ENCODE assay signal across 33 cellular contexts in genomic region chr7:66693331-66693730, GRCh38.
"Had no signal": no experiment of that assay in that cellular context is flagged by ENCODE, and none has a peak within 500 bp of the region (broad histone marks: within the 10 kb centered on the region; RNA-seq: fewer than 3 reads in every experiment).

No MANE protein-coding gene starts in this region.

- H3K27me3 ChIP-seq: SJCRH30 had no signal

- H3K4me3 ChIP-seq: SJCRH30, SK-N-MC had no signal

- H3K27ac ChIP-seq: KMS-11, SJCRH30, SK-N-MC had no signal

- H3K9me3 Mint-ChIP-seq: activated naive CD8-positive, alpha-beta T cell treated with anti-CD3 and anti-CD28 coated beads, Interleukin-2, amount 50 U/mL, for 24 hours had no signal

- H3K36me3 ChIP-seq: SJCRH30 had no signal

- H3K4me1 ChIP-seq: SJCRH30 had no signal

- H3K27me3 Mint-ChIP-seq: activated CD4-positive, alpha-beta T cell treated with anti-CD3 and anti-CD28 coated beads for 36 hours; activated CD4-positive, alpha-beta T cell treated with anti-CD3 and anti-CD28 coated beads, Interleukin-2, amount 10 ng/mL, durations not matched to agents 7 days and 5 days; activated naive CD4-positive, alpha-beta T cell treated with anti-CD3 and anti-CD28 coated beads, Interleukin-2, amount 10 ng/mL, durations not matched to agents 7 days and 5 days; activated naive CD8-positive, alpha-beta T cell; activated naive CD8-positive, alpha-beta T cell treated with anti-CD3 and anti-CD28 coated beads, Interleukin-2, amount 50 U/mL, for 24 hours had no signal

- H3K36me3 Mint-ChIP-seq: activated naive CD4-positive, alpha-beta T cell treated with anti-CD3 and anti-CD28 coated beads, Interleukin-2, amount 10 ng/mL, durations not matched to agents 7 days and 5 days had no signal

- H3K4me3 Mint-ChIP-seq: activated CD4-positive, alpha-beta T cell treated with anti-CD3 and anti-CD28 coated beads for 36 hours; activated CD4-positive, alpha-beta T cell treated with anti-CD3 and anti-CD28 coated beads, Interleukin-2, amount 10 ng/mL, durations not matched to agents 7 days and 5 days; activated CD8-positive, alpha-beta T cell treated with anti-CD3 and anti-CD28 coated beads, Interleukin-2, amount 10 ng/mL, durations not matched to agents 7 days and 5 days; activated naive CD4-positive, alpha-beta T cell treated with anti-CD3 and anti-CD28 coated beads, Interleukin-2, amount 10 ng/mL, durations not matched to agents 7 days and 5 days; activated naive CD8-positive, alpha-beta T cell; activated naive CD8-positive, alpha-beta T cell treated with anti-CD3 and anti-CD28 coated beads, Interleukin-2, amount 50 U/mL, for 24 hours; brain; WTC11 had no signal

- H3K4me1 Mint-ChIP-seq: activated CD4-positive, alpha-beta T cell treated with anti-CD3 and anti-CD28 coated beads for 36 hours; activated CD4-positive, alpha-beta T cell treated with anti-CD3 and anti-CD28 coated beads, Interleukin-2, amount 10 ng/mL, durations not matched to agents 7 days and 5 days; activated naive CD4-positive, alpha-beta T cell treated with anti-CD3 and anti-CD28 coated beads, Interleukin-2, amount 10 ng/mL, durations not matched to agents 7 days and 5 days; activated naive CD8-positive, alpha-beta T cell treated with anti-CD3 and anti-CD28 coated beads, Interleukin-2, amount 50 U/mL, for 24 hours had no signal

- H3K27ac Mint-ChIP-seq: activated CD4-positive, alpha-beta T cell treated with anti-CD3 and anti-CD28 coated beads for 36 hours; activated CD4-positive, alpha-beta T cell treated with anti-CD3 and anti-CD28 coated beads, Interleukin-2, amount 10 ng/mL, durations not matched to agents 7 days and 5 days; activated CD8-positive, alpha-beta T cell treated with anti-CD3 and anti-CD28 coated beads, Interleukin-2, amount 10 ng/mL, durations not matched to agents 7 days and 5 days; activated naive CD4-positive, alpha-beta T cell treated with anti-CD3 and anti-CD28 coated beads, Interleukin-2, amount 10 ng/mL, durations not matched to agents 7 days and 5 days; activated naive CD8-positive, alpha-beta T cell; activated naive CD8-positive, alpha-beta T cell treated with anti-CD3 and anti-CD28 coated beads, Interleukin-2, amount 50 U/mL, for 24 hours had no signal

- ATAC-seq: activated CD4-positive, alpha-beta T cell treated with anti-CD3 and anti-CD28 coated beads for 36 hours; activated CD4-positive, CD25-positive, alpha-beta regulatory T cell treated with anti-CD3 and anti-CD28 coated beads, Interleukin-2, amount 50 U/mL, for 24 hours; activated CD8-positive, alpha-beta T cell treated with anti-CD3 and anti-CD28 coated beads, Interleukin-2, amount 10 ng/mL, durations not matched to agents 7 days and 5 days; activated naive CD8-positive, alpha-beta T cell treated with anti-CD3 and anti-CD28 coated beads, Interleukin-2, amount 50 U/mL, for 24 hours; WTC11 had no signal

- DNase-seq: activated CD4-positive, alpha-beta T cell treated with anti-CD3 and anti-CD28 coated beads for 36 hours; activated CD4-positive, alpha-beta T cell treated with anti-CD3 and anti-CD28 coated beads, Interleukin-2, amount 10 ng/mL, durations not matched to agents 7 days and 5 days; activated CD4-positive, alpha-beta T cell treated with anti-CD3 and anti-CD28 coated beads, Interleukin-2, amount 50 U/mL, for 48 hours; activated CD8-positive, alpha-beta memory T cell treated with anti-CD3 and anti-CD28 coated beads, Interleukin-2, amount 50 U/mL, for 4 hours; activated CD8-positive, alpha-beta T cell treated with anti-CD3 and anti-CD28 coated beads, Interleukin-2, amount 10 ng/mL, durations not matched to agents 7 days and 5 days; activated effector memory CD4-positive, alpha-beta T cell treated with Interleukin-2 at 50 U/mL for 16 hours; activated naive CD4-positive, alpha-beta T cell treated with anti-CD3 and anti-CD28 coated beads, Interleukin-2, amount 10 ng/mL, durations not matched to agents 7 days and 5 days; activated naive CD8-positive, alpha-beta T cell treated with anti-CD3 and anti-CD28 coated beads, Interleukin-2, amount 50 U/mL, for 24 hours; activated T-cell treated with anti-CD3 and anti-CD28 coated beads, Interleukin-2, amount 50 U/mL, for 48 hours; anterior cingulate cortex; caudate nucleus; MM.1S; MV-4-11; NCI-H1092; NCI-H1436 treated with DMSO at 0.1 percent for 48 hours; NCI-H187; NCI-H2029 treated with DMSO at 0.1 percent for 48 hours; NCI-H2107; NCI-H2171; NCI-H510A; NCI-H526; NCI-H748 treated with DMSO at 0.1 percent for 48 hours; NK-92 treated with Interleukin-12 subunit alpha and Interleukin-12 subunit beta, amount 100 ng/mL, for 24 hours; OCI-M1; Right ventricle myocardium superior; SJCRH30; T1000 had no signal
